Comparison of ENCODE assay signal across 1 cellular context in genomic region chrX:14913241-14913640, GRCh38.
TF ChIP-seq lines count a peak whose summit lies in the region.

No MANE protein-coding gene starts in this region.

TF ChIP-seq in IMR-90, 13 proteins besides CTCF, POLR2A, EP300 and RAD21 (continued from another document):
- TF ChIP-seq ELK1 (IDR thresholded peaks at IDR 0.05; ENCODE audit: borderline replicate concordance, low read depth, low read length) (no peak), MXI1 (IDR thresholded peaks at IDR 0.05; ENCODE audit: borderline replicate concordance, low read depth, low read length) (no peak)
